ENCODE assay signal across 1 cellular context in the genomic region with DNA sequence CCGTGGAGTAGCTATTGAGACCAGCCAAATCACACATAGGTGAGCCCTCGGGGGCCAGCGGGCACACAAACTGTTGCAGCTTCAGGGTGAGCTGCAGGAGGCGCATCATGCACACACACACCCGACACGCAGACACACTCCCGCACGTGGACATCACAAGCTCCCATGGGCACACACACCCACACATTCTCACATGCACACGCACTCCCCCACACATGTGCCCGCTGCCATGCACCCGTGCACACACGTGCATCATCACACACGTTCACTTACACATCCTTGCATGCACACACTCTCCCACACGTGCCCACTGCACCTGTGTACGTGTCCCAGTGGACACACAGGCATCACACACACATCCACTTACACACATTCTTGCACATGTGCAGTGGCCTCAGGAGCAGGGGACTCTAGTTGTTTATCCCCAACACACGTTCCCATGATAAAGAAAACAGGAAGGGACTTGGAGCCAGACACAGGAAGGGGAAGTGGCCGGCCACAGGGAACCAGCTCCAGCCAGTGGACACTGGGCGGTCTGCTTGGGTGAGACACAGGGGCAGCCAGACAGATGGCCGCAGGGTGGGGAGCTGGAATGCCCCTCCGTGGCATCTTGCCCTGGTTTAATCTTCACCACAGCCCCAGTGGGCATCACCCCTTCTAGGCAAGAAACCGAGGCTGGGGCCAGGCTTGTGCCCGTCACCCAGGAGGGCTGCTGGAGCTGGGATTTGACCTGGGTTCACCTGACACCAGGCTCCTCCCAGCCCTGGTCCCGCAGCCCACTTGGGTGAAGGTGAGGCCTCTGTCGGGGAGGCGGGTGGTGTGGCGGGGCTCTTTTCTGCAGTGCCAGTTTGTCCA.
TF ChIP-seq lines count a peak whose summit lies in the region.

No MANE protein-coding gene starts in this region.

TF ChIP-seq in H1, 55 proteins besides CTCF, POLR2A, EP300 and RAD21:
- TF ChIP-seq PHF8 (conservative IDR thresholded peaks at IDR 0.05; ENCODE audit: low read depth, low read length), result no peak
- TF ChIP-seq CHD7 (IDR thresholded peaks at IDR 0.05; ENCODE audit: insufficient replicate concordance, low read length), result no peak
- no peak for TF ChIP-seq SP1 (IDR thresholded peaks at IDR 0.05; ENCODE audit: low read depth, low read length)
- no peak for TF ChIP-seq TAF7 (optimal IDR thresholded peaks at IDR 0.05; ENCODE audit: borderline replicate concordance, low read depth, low read length)
